ENCODE assay signal across 31 cellular contexts in the genomic region with DNA sequence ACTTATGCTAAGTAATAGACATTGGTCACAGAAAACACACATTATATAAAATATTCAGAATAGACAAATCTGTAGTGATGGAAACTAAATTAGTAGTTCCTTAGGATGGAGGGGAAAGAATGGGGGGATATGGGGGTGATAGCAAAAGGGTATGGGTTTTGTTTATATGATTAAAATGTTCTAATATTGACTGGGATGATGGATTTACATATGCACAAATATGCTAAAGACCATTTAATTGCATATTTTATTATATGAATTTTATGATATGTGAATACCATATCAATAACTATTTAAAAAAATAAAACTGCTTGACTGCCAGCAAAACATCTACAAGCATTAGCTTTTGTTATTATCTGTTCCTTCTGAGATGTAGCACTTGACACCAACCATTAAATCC.
"Had no signal": no experiment of that assay in that cellular context is flagged by ENCODE, and none has a peak within 500 bp of the region (broad histone marks: within the 10 kb centered on the region; RNA-seq: fewer than 3 reads in every experiment).

No MANE protein-coding gene starts in this region.

- H3K27ac ChIP-seq: neural progenitor cell, ovary, parathyroid adenoma, psoas muscle, skin epidermis, spleen, suprapubic skin, testis, tibial artery, transverse colon, upper lobe of right lung, uterus had no signal

- H3K4me1 ChIP-seq: neural progenitor cell, parathyroid adenoma, psoas muscle, spleen, suprapubic skin, testis, tibial artery, transverse colon, upper lobe of right lung, uterus had no signal

- H3K9me3 Mint-ChIP-seq: neural progenitor cell, type B pancreatic cell had no signal

- H3K4me3 Mint-ChIP-seq: natural killer cell; nephron; neural progenitor cell; stimulated activated memory B cell treated with anti-CD40 and anti-IgM and Interleukin-4, amounts not matched to agents 10 μg/mL and 1 μg/mL and 100 μg/mL, for 72 hours; stimulated activated naive CD8-positive, alpha-beta T cell treated with anti-CD3 and anti-CD28 coated beads, Interleukin-15, amount 100 ng/mL, for 72 hours; type B pancreatic cell had no signal

- H3K27ac Mint-ChIP-seq: natural killer cell; nephron; neural progenitor cell; progenitor cell of endocrine pancreas; stimulated activated memory B cell treated with anti-CD40 and anti-IgM and Interleukin-4, amounts not matched to agents 10 μg/mL and 1 μg/mL and 100 μg/mL, for 72 hours; stimulated activated naive CD8-positive, alpha-beta T cell treated with anti-CD3 and anti-CD28 coated beads, Interleukin-15, amount 100 ng/mL, for 72 hours; type B pancreatic cell had no signal

- H3K36me3 Mint-ChIP-seq: natural killer cell; neural progenitor cell; stimulated activated memory B cell treated with anti-CD40 and anti-IgM and Interleukin-4, amounts not matched to agents 10 μg/mL and 1 μg/mL and 100 μg/mL, for 72 hours; type B pancreatic cell had no signal

- H3K9me3 ChIP-seq: ovary, psoas muscle, suprapubic skin, testis, tibial artery, transverse colon, upper lobe of right lung, uterus had no signal

- H3K79me2 ChIP-seq: parathyroid adenoma had no signal

- H3K27me3 Mint-ChIP-seq: progenitor cell of endocrine pancreas; stimulated activated memory B cell treated with anti-CD40 and anti-IgM and Interleukin-4, amounts not matched to agents 10 μg/mL and 1 μg/mL and 100 μg/mL, for 72 hours; stimulated activated naive CD8-positive, alpha-beta T cell treated with anti-CD3 and anti-CD28 coated beads, Interleukin-15, amount 100 ng/mL, for 72 hours; type B pancreatic cell had no signal

- H3K4me2 ChIP-seq: neural progenitor cell, smooth muscle cell had no signal

- H3K4me1 Mint-ChIP-seq: natural killer cell; nephron; neural progenitor cell; stimulated activated memory B cell treated with anti-CD40 and anti-IgM and Interleukin-4, amounts not matched to agents 10 μg/mL and 1 μg/mL and 100 μg/mL, for 72 hours; stimulated activated naive CD8-positive, alpha-beta T cell treated with anti-CD3 and anti-CD28 coated beads, Interleukin-15, amount 100 ng/mL, for 72 hours had no signal

- H3K27me3 ChIP-seq: neural progenitor cell, ovary, spleen, suprapubic skin, testis, tibial artery, transverse colon, upper lobe of right lung, uterus had no signal

- DNase-seq: natural killer cell; occipital lobe; ovary; posterior cingulate gyrus; psoas muscle; right cardiac atrium; spleen; stimulated activated CD4-positive, alpha-beta T cell treated with anti-CD3 and anti-CD28 coated beads, Interleukin-12 subunit alpha, Interleukin-12 subunit beta, amount 100 ng/mL, for 4 hours; stimulated activated CD4-positive, alpha-beta T cell treated with anti-CD3 and anti-CD28 coated beads, Interleukin-1b, Interleukin-23, amount 100 ng/mL, for 48 hours; stimulated activated CD4-positive, alpha-beta T cell treated with anti-CD3 and anti-CD28 coated beads, Interleukin-4, amount 100 ng/mL, for 1 hour; stimulated activated CD4-positive, alpha-beta T cell treated with anti-CD3 and anti-CD28 coated beads, Interleukin-4, amount 100 ng/mL, for 4 hours; stimulated activated CD8-positive, alpha-beta memory T cell treated with anti-CD3 and anti-CD28 coated beads, Interleukin-4, amount 100 ng/mL, for 48 hours; stimulated activated naive CD4-positive, alpha-beta T cell; stimulated activated naive CD8-positive, alpha-beta T cell treated with anti-CD3 and anti-CD28 coated beads, Interleukin-15, amount 100 ng/mL, for 72 hours; stimulated activated naive CD8-positive, alpha-beta T cell treated with anti-CD3 and anti-CD28 coated beads, Interleukin-15, Interleukin-2, amounts not matched to agents 100 U/mL and 50 U/mL, for 24 hours; substantia nigra; testis; tibial artery; transverse colon; upper lobe of right lung; uterus had no signal

- H3K4me3 ChIP-seq: neural progenitor cell, ovary, psoas muscle, skin epidermis, smooth muscle cell, spleen, suprapubic skin, testis, tibial artery, transverse colon, upper lobe of right lung, uterus had no signal

- ATAC-seq: natural killer cell; psoas muscle; right cardiac atrium; sciatic nerve; stimulated activated memory B cell treated with anti-CD40 and anti-IgM and Interleukin-4, amounts not matched to agents 10 μg/mL and 1 μg/mL and 100 μg/mL, for 72 hours; stimulated activated naive CD8-positive, alpha-beta T cell treated with anti-CD3 and anti-CD28 coated beads, Interleukin-15, amount 100 ng/mL, for 72 hours; stimulated activated naive CD8-positive, alpha-beta T cell treated with anti-CD3 and anti-CD28 coated beads, Interleukin-15, Interleukin-2, amounts not matched to agents 100 U/mL and 50 U/mL, for 24 hours; upper lobe of right lung had no signal

- H3K36me3 ChIP-seq: neural progenitor cell, ovary, spleen, suprapubic skin, tibial artery, transverse colon, upper lobe of right lung, uterus had no signal

- H3K9ac ChIP-seq: neural progenitor cell, parathyroid adenoma had no signal

- H2AFZ ChIP-seq: neural progenitor cell, parathyroid adenoma had no signal
